33 cellular contexts compared by ENCODE assay signal in genomic region chr18:56691530-56691929, GRCh38.
"Had no signal": no experiment of that assay in that cellular context is flagged by ENCODE, and none has a peak within 500 bp of the region (broad histone marks: within the 10 kb centered on the region; RNA-seq: fewer than 3 reads in every experiment).

No MANE protein-coding gene starts in this region.

- H3K27ac ChIP-seq: brain microvascular endothelial cell, colonic mucosa, epithelial cell of prostate, gastrocnemius medialis, heart left ventricle, WERI-Rb-1 had no signal

- H3K9me3 Mint-ChIP-seq: activated CD4-positive, alpha-beta memory T cell treated with anti-CD3 and anti-CD28 coated beads, Interleukin-2, amount 10 ng/mL, durations not matched to agents 7 days and 5 days; activated CD4-positive, alpha-beta T cell treated with anti-CD3 and anti-CD28 coated beads, Interleukin-2, amount 10 ng/mL, durations not matched to agents 7 days and 5 days; activated T-cell treated with anti-CD3 and anti-CD28 coated beads, Interleukin-2, amount 50 U/mL, for 4 hours; activated T-helper 17 cell treated with anti-CD3 and anti-CD28 coated beads, Interleukin-2, amount 50 U/mL, for 72 hours; T-helper 2 cell treated with Interferon-gamma antibody and Interleukin-4, amounts not matched to agents 5 μg/mL and 100 μg/mL, for 36 hours had no signal

- H3K27me3 ChIP-seq: brain microvascular endothelial cell, colonic mucosa, gastrocnemius medialis, heart left ventricle had no signal

- FAIRE-seq: astrocyte, bronchial epithelial cell, endometrium, endothelial cell of umbilical vein had no signal

- DNase-seq: activated CD4-positive, alpha-beta memory T cell treated with anti-CD3 and anti-CD28 coated beads, Interleukin-2, amount 10 ng/mL, durations not matched to agents 7 days and 5 days; activated CD4-positive, alpha-beta T cell treated with anti-CD3 and anti-CD28 coated beads for 1 hour; activated CD4-positive, alpha-beta T cell treated with anti-CD3 and anti-CD28 coated beads for 4 hours; activated CD4-positive, alpha-beta T cell treated with anti-CD3 and anti-CD28 coated beads, Interleukin-2, amount 10 ng/mL, durations not matched to agents 7 days and 5 days; activated CD4-positive, alpha-beta T cell treated with anti-CD3 and anti-CD28 coated beads, Interleukin-2, amount 50 U/mL, for 4 hours; activated CD4-positive, CD25-positive, alpha-beta regulatory T cell; activated effector memory CD4-positive, alpha-beta T cell treated with Interleukin-2 at 50 U/mL for 16 hours; activated gamma-delta T cell treated with Interleukin-2 at 50 U/mL for 16 hours; activated naive CD4-positive, alpha-beta T cell treated with anti-CD3 and anti-CD28 coated beads, Interleukin-2, amount 50 U/mL, for 16 hours; activated naive CD4-positive, alpha-beta T cell treated with Interleukin-2 at 50 U/mL for 16 hours; activated T-cell treated with anti-CD3 and anti-CD28 coated beads, Interleukin-2, amount 50 U/mL, for 4 hours; amniotic stem cell; anterior cingulate cortex; brain microvascular endothelial cell; colonic mucosa; effector CD8-positive, alpha-beta T cell; foreskin fibroblast; gastrocnemius medialis; glutamatergic neuron; heart left ventricle; T-helper 1 cell; T-helper 17 cell; T1000; WERI-Rb-1 had no signal

- H3K4me3 ChIP-seq: colonic mucosa, gastrocnemius medialis, heart left ventricle had no signal

- H3K4me1 Mint-ChIP-seq: activated CD4-positive, alpha-beta memory T cell treated with anti-CD3 and anti-CD28 coated beads, Interleukin-2, amount 10 ng/mL, durations not matched to agents 7 days and 5 days; activated CD4-positive, alpha-beta T cell treated with anti-CD3 and anti-CD28 coated beads, Interleukin-2, amount 10 ng/mL, durations not matched to agents 7 days and 5 days; activated T-helper 17 cell treated with anti-CD3 and anti-CD28 coated beads, Interleukin-2, amount 50 U/mL, for 72 hours; T-helper 17 cell had no signal

- H3K9me3 ChIP-seq: colonic mucosa, gastrocnemius medialis, heart left ventricle had no signal

- ATAC-seq: activated T-cell treated with anti-CD3 and anti-CD28 coated beads, Interleukin-2, amount 50 U/mL, for 4 hours; activated T-helper 17 cell treated with anti-CD3 and anti-CD28 coated beads, Interleukin-2, amount 50 U/mL, for 72 hours; esophagus mucosa; gastrocnemius medialis; heart left ventricle; T-helper 17 cell had no signal

- H3K4me3 Mint-ChIP-seq: activated CD4-positive, alpha-beta memory T cell treated with anti-CD3 and anti-CD28 coated beads, Interleukin-2, amount 10 ng/mL, durations not matched to agents 7 days and 5 days; activated CD4-positive, alpha-beta T cell treated with anti-CD3 and anti-CD28 coated beads, Interleukin-2, amount 10 ng/mL, durations not matched to agents 7 days and 5 days; activated naive CD8-positive, alpha-beta T cell; activated T-cell treated with anti-CD3 and anti-CD28 coated beads, Interleukin-2, amount 50 U/mL, for 4 hours; activated T-helper 17 cell treated with anti-CD3 and anti-CD28 coated beads, Interleukin-2, amount 50 U/mL, for 72 hours; T-helper 17 cell; T-helper 2 cell treated with Interferon-gamma antibody and Interleukin-4, amounts not matched to agents 5 μg/mL and 100 μg/mL, for 36 hours had no signal

- H3K36me3 ChIP-seq: brain microvascular endothelial cell, colonic mucosa had no signal

- H3K27me3 Mint-ChIP-seq: activated CD4-positive, alpha-beta memory T cell treated with anti-CD3 and anti-CD28 coated beads, Interleukin-2, amount 10 ng/mL, durations not matched to agents 7 days and 5 days; activated CD4-positive, alpha-beta T cell treated with anti-CD3 and anti-CD28 coated beads, Interleukin-2, amount 10 ng/mL, durations not matched to agents 7 days and 5 days; activated naive CD8-positive, alpha-beta T cell; activated T-helper 17 cell treated with anti-CD3 and anti-CD28 coated beads, Interleukin-2, amount 50 U/mL, for 72 hours; T-helper 17 cell had no signal

- H3K27ac Mint-ChIP-seq: activated CD4-positive, alpha-beta memory T cell treated with anti-CD3 and anti-CD28 coated beads, Interleukin-2, amount 10 ng/mL, durations not matched to agents 7 days and 5 days; activated CD4-positive, alpha-beta T cell treated with anti-CD3 and anti-CD28 coated beads, Interleukin-2, amount 10 ng/mL, durations not matched to agents 7 days and 5 days; activated naive CD8-positive, alpha-beta T cell; activated T-helper 17 cell treated with anti-CD3 and anti-CD28 coated beads, Interleukin-2, amount 50 U/mL, for 72 hours; T-helper 17 cell; T-helper 2 cell treated with Interferon-gamma antibody and Interleukin-4, amounts not matched to agents 5 μg/mL and 100 μg/mL, for 36 hours had no signal

- H3K4me1 ChIP-seq: colonic mucosa, gastrocnemius medialis, heart left ventricle had no signal
